Comparison of ENCODE assay signal across 16 cellular contexts in the genomic region with DNA sequence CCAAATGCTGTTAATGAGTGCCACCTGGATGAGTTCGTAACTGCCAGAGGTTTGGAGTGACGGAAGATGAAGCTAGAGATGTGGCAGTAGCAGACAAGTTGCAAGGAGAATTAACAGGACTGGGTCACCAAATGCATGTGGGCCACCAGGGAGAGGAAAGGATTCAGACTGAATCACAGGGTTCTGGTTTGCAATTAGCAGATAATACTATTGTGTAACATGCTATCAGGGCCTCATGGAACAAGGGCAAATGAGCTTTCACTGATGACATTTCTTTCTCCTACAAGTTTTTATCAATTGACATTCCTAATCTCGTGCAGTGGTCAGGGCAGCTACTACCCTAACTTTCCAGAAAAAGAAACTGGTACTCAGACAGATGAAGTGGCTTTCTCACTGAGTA. TPM values are rescaled to one million over a fixed set of nuclear protein-coding genes. Genes with fewer than 3 reads are reported as not detected.
DNase-seq lines count a peak whose midpoint lies in the region; ATAC-seq, FAIRE-seq and TF ChIP-seq lines count a peak whose summit lies in the region.
"Had no signal": no experiment of that assay in that cellular context is flagged by ENCODE, and none has a peak within 500 bp of the region (broad histone marks: within the 10 kb centered on the region; RNA-seq: fewer than 3 reads in every experiment).

No MANE protein-coding gene starts in this region.

- H3K4me1 ChIP-seq in HepG2 (ENCODE audit: insufficient read depth, low read length): 0 out of 2 replicates have a peak, but pooled peaks cover 5% of the 10 kb centered on the region

- no peak overlapping the region for H2AFZ ChIP-seq in HepG2 (ENCODE audit: low read length)

- no peak for ATAC-seq in stimulated activated naive CD8-positive, alpha-beta T cell treated with anti-CD3 and anti-CD28 coated beads, Interleukin-15, amount 100 ng/mL, for 72 hours
- no peak for ATAC-seq in natural killer cell treated with Interleukin-12 subunit alpha and Interleukin-12 subunit beta and Interleukin-15 and Interleukin-18, amount 100 ng/mL, for 72 hours
- ATAC-seq in HepG2: no peak
- ATAC-seq in GM19324 (IDR thresholded peaks at IDR 0.05; ENCODE audit: low FRiP score, unreplicated experiment): no peak

- TF ChIP-seq EP300 in HepG2 (IDR thresholded peaks at IDR 0.05; ENCODE audit: low read depth in 2 of 2, low read length in 2 of 2) (no peak), HepG2 (CRISPR knock-in tag; IDR thresholded peaks at IDR 0.05; ENCODE audit: borderline replicate concordance) (no peak)

- H3K4me1 Mint-ChIP-seq in stimulated activated naive CD8-positive, alpha-beta T cell treated with anti-CD3 and anti-CD28 coated beads, Interleukin-15, Interleukin-2, amounts not matched to agents 100 ng/mL and 50 ng/mL, for 24 hours (ENCODE audit: low read depth): peaks cover 94% of the 10 kb centered on the region
- peaks cover 95% of the 10 kb centered on the region for H3K4me1 Mint-ChIP-seq in stimulated activated naive CD8-positive, alpha-beta T cell treated with anti-CD3 and anti-CD28 coated beads, Interleukin-15, amount 100 ng/mL, for 72 hours
- peaks cover 80 to 97% of the 10 kb centered on the region in 2 donors for H3K4me1 Mint-ChIP-seq in natural killer cell treated with Interleukin-12 subunit alpha and Interleukin-12 subunit beta and Interleukin-15 and Interleukin-18, amount 100 ng/mL, for 72 hours (ENCODE audit: low read depth in 2 of 2)

- H3K36me3 Mint-ChIP-seq in stimulated activated naive CD8-positive, alpha-beta T cell treated with anti-CD3 and anti-CD28 coated beads, Interleukin-15, Interleukin-2, amounts not matched to agents 100 ng/mL and 50 ng/mL, for 24 hours (ENCODE audit: low read depth): no peaks in the 10 kb centered on the region
- H3K36me3 Mint-ChIP-seq in natural killer cell treated with Interleukin-12 subunit alpha and Interleukin-12 subunit beta and Interleukin-15 and Interleukin-18, amount 100 ng/mL, for 72 hours: peaks cover 14% of the 10 kb centered on the region

- H3K36me3 ChIP-seq in HepG2 (replicated peaks in 1 of 2; ENCODE audit: control insufficient read depth in 1 of 2, insufficient read depth in 2 of 2, low read length in 2 of 2): no peaks in the 10 kb centered on the region

- 36% methylated on average over 3 of the region's 3 CpGs for WGBS in HepG2 (ENCODE audit: low lambda C conversion rate)

- H3K9me3 ChIP-seq in HepG2 (ENCODE audit: low read length): no peaks in the 10 kb centered on the region

- no peak overlapping the region for H3K9ac ChIP-seq in HepG2 (ENCODE audit: insufficient read depth, low read depth, low read length)

- H3K27ac ChIP-seq in HepG2 (ENCODE audit: extremely low read length, insufficient read depth, low read length): no peak overlapping the region

- H3K79me2 ChIP-seq in HepG2 (ENCODE audit: insufficient read depth, low read length): no peaks in the 10 kb centered on the region

- POLR2A ChIA-PET in HepG2 (lab: Yijun Ruan, JAX): no interaction called here

- H3K27me3 ChIP-seq in HepG2 (ENCODE audit: control insufficient read depth in 1 of 2, insufficient read depth in 2 of 2, low read length in 2 of 2): no peaks in the 10 kb centered on the region; a peak in 1 of 5 replicates

- no peak for TF ChIP-seq RAD21 in HepG2 (CRISPR knock-in tag; IDR thresholded peaks at IDR 0.05)

- FAIRE-seq in HepG2 (lab: Jason Lieb, UNC) (no peak), frontal cortex (lab: Jason Lieb, UNC) (no peak)
- FAIRE-seq: urothelium cell line had no signal

- no peak overlapping the region for H3K4me3 ChIP-seq in HepG2 (replicated peaks in 1 of 3; ENCODE audit: insufficient read depth in 1 of 3, low read depth in 2 of 3, low read length in 3 of 3)

- no peaks in the 10 kb centered on the region for H3K9me3 Mint-ChIP-seq in stimulated activated naive CD8-positive, alpha-beta T cell treated with anti-CD3 and anti-CD28 coated beads, Interleukin-15, Interleukin-2, amounts not matched to agents 100 ng/mL and 50 ng/mL, for 24 hours
- H3K9me3 Mint-ChIP-seq in stimulated activated naive CD8-positive, alpha-beta T cell treated with anti-CD3 and anti-CD28 coated beads, Interleukin-15, amount 100 ng/mL, for 72 hours: peaks cover 0 to 6% of the 10 kb centered on the region in 2 donors
- H3K9me3 Mint-ChIP-seq in natural killer cell treated with Interleukin-12 subunit alpha and Interleukin-12 subunit beta and Interleukin-15 and Interleukin-18, amount 100 ng/mL, for 72 hours: no peaks in the 10 kb centered on the region
- H3K9me3 Mint-ChIP-seq: dendritic cell treated with granulocyte-macrophage colony-stimulating factor and Interleukin-4, amounts not matched to agents 40 ng/mL and 50 ng/mL, for 4 days; memory B cell had no signal

- H4K20me1 ChIP-seq in HepG2 (ENCODE audit: insufficient read depth, low read length): no peaks in the 10 kb centered on the region

- no peak overlapping the region for H3K4me3 Mint-ChIP-seq in stimulated activated naive CD8-positive, alpha-beta T cell treated with anti-CD3 and anti-CD28 coated beads, Interleukin-15, Interleukin-2, amounts not matched to agents 100 ng/mL and 50 ng/mL, for 24 hours
- H3K4me3 Mint-ChIP-seq in stimulated activated naive CD8-positive, alpha-beta T cell treated with anti-CD3 and anti-CD28 coated beads, Interleukin-15, amount 100 ng/mL, for 72 hours: no peak overlapping the region
- peak overlapping the region; percentile 83 for H3K4me3 Mint-ChIP-seq in natural killer cell treated with Interleukin-12 subunit alpha and Interleukin-12 subunit beta and Interleukin-15 and Interleukin-18, amount 100 ng/mL, for 72 hours
- H3K4me3 Mint-ChIP-seq: dendritic cell treated with granulocyte-macrophage colony-stimulating factor and Interleukin-4, amounts not matched to agents 40 ng/mL and 50 ng/mL, for 4 days; memory B cell had no signal

- CTCF ChIA-PET in HepG2 (lab: Yijun Ruan, JAX; ENCODE audit: low intra/inter-chr PET ratio, low total read pairs): no interaction called here

- H3K27me3 Mint-ChIP-seq in stimulated activated naive CD8-positive, alpha-beta T cell treated with anti-CD3 and anti-CD28 coated beads, Interleukin-15, Interleukin-2, amounts not matched to agents 100 ng/mL and 50 ng/mL, for 24 hours: no peaks in the 10 kb centered on the region
- no peaks in the 10 kb centered on the region for H3K27me3 Mint-ChIP-seq in stimulated activated naive CD8-positive, alpha-beta T cell treated with anti-CD3 and anti-CD28 coated beads, Interleukin-15, amount 100 ng/mL, for 72 hours
- H3K27me3 Mint-ChIP-seq in natural killer cell treated with Interleukin-12 subunit alpha and Interleukin-12 subunit beta and Interleukin-15 and Interleukin-18, amount 100 ng/mL, for 72 hours: peaks cover 0 to 2% of the 10 kb centered on the region in 2 donors
- H3K27me3 Mint-ChIP-seq: dendritic cell treated with granulocyte-macrophage colony-stimulating factor and Interleukin-4, amounts not matched to agents 40 ng/mL and 50 ng/mL, for 4 days; memory B cell had no signal

- in situ Hi-C loops in HepG2 (cut with HindIII; ENCODE audit: extremely low pct_ligation_motif_present, low pct_unique_long_range_greater_than_20kb): no loop called here

- TF ChIP-seq POLR2A in HepG2 (IDR thresholded peaks at IDR 0.05; ENCODE audit: insufficient read depth in 1 of 2, low read depth in 2 of 2, low read length in 2 of 2): no peak

- H3K27ac Mint-ChIP-seq in stimulated activated naive CD8-positive, alpha-beta T cell treated with anti-CD3 and anti-CD28 coated beads, Interleukin-15, Interleukin-2, amounts not matched to agents 100 ng/mL and 50 ng/mL, for 24 hours: peak overlapping the region; percentile 19
- H3K27ac Mint-ChIP-seq in stimulated activated naive CD8-positive, alpha-beta T cell treated with anti-CD3 and anti-CD28 coated beads, Interleukin-15, amount 100 ng/mL, for 72 hours: no peak overlapping the region
- peak overlapping the region; percentile 95 to 99 for H3K27ac Mint-ChIP-seq in natural killer cell treated with Interleukin-12 subunit alpha and Interleukin-12 subunit beta and Interleukin-15 and Interleukin-18, amount 100 ng/mL, for 72 hours
- H3K27ac Mint-ChIP-seq: memory B cell had no signal

- BruUV-seq in HepG2 (replicated peaks; lab: Mats Ljungman, UMichigan): no TSS peak

- no peak overlapping the region for H3K4me2 ChIP-seq in HepG2 (ENCODE audit: low read depth, low read length)

- no peak for DNase-seq in stimulated activated naive CD8-positive, alpha-beta T cell treated with anti-CD3 and anti-CD28 coated beads, Interleukin-15, amount 100 ng/mL, for 72 hours
- DNase-seq in dermis blood vessel endothelial cell (peak; percentile 12), SIG-M5 treated with dmso at 0.1 percent for 504 hours (lab: John Stamatoyannopoulos, UW; ENCODE audit: unreplicated experiment) (no peak), HepG2 (ENCODE audit: low spot score) (no peak), frontal cortex (ENCODE audit: low spot score in 2 of 2) (no peak)
- no peak for DNase-seq in natural killer cell treated with Interleukin-12 subunit alpha and Interleukin-12 subunit beta and Interleukin-15 and Interleukin-18, amount 100 ng/mL, for 72 hours (ENCODE audit: low spot score)
- DNase-seq: activated CD4-positive, alpha-beta T cell treated with anti-CD3 and anti-CD28 coated beads for 48 hours; activated naive CD4-positive, alpha-beta T cell; NCI-H1930; NK-92 treated with Interleukin-12 subunit alpha and Interleukin-12 subunit beta, amount 100 ng/mL, for 24 hours had no signal

- intact Hi-C loops in HepG2 (cut with micrococcal nuclease; ENCODE audit: unreplicated experiment): no loop called here

- no peak for TF ChIP-seq CTCF in HepG2 (CRISPR knock-in tag; IDR thresholded peaks at IDR 0.05)

RNA-seq across cellular contexts. Expression of a gene that starts 21.4 kb away (rescaled TPM):
- total RNA-seq in dermis blood vessel endothelial cell: 12.1 and 14.1 TPM in 2 replicates
- 10 to 100 TPM; 20.3 to 28.3 TPM for total RNA-seq in natural killer cell treated with Interleukin-12 subunit alpha and Interleukin-12 subunit beta and Interleukin-15 and Interleukin-18, amount 100 ng/mL, for 72 hours
- total RNA-seq in HepG2 (2016; rRNA removed; fragmentation: Illumina TruSeq; extraction: Trizol): not detected in 2 replicates
- total RNA-seq in HepG2 (2016; cell fraction: cytosol; rRNA removed; fragmentation: Illumina TruSeq; extraction: Trizol; ENCODE audit: low read depth): not detected in 2 replicates
- not detected in 2 replicates for total RNA-seq in HepG2 (2016; cell fraction: insoluble cytoplasmic fraction; rRNA removed; fragmentation: Illumina TruSeq; extraction: Trizol)
- not detected in 2 replicates for total RNA-seq in HepG2 (2016; cell fraction: membrane; rRNA removed; fragmentation: Illumina TruSeq; extraction: Trizol)
- not detected in 2 replicates for total RNA-seq in HepG2 (2016; cell fraction: nucleus; rRNA removed; fragmentation: Illumina TruSeq; extraction: Trizol)
- 0.01 TPM in 1 of 2 replicates, not detected in the other for polyA plus RNA-seq in HepG2 (2011; rRNA removed)
- not detected in 2 replicates for polyA plus RNA-seq in HepG2 (2011; cell fraction: cytosol; rRNA removed)
- not detected in 2 replicates for polyA plus RNA-seq in HepG2 (2011; cell fraction: nucleus; rRNA removed)
- not detected in 2 replicates for polyA plus RNA-seq in HepG2 (2012)
- polyA plus RNA-seq in HepG2 (2016; cell fraction: cytosol; fragmentation: Illumina TruSeq; extraction: Trizol; ENCODE audit: low read depth): not detected in 2 replicates
- polyA plus RNA-seq in HepG2 (2016; cell fraction: insoluble cytoplasmic fraction; fragmentation: Illumina TruSeq; extraction: Trizol; ENCODE audit: low read depth): not detected in 2 replicates
- not detected in 2 replicates for polyA plus RNA-seq in HepG2 (2016; cell fraction: membrane; fragmentation: Illumina TruSeq; extraction: Trizol; ENCODE audit: low read depth)
- polyA plus RNA-seq in HepG2 (2016; cell fraction: nucleus; fragmentation: Illumina TruSeq; extraction: Trizol; ENCODE audit: insufficient read depth, low read depth): not detected in 2 replicates
- polyA minus RNA-seq in HepG2 (2011; rRNA and poly(A)+ RNA removed; ENCODE audit: low replicate concordance): 0.21 TPM in 1 of 2 replicates, not detected in the other
- polyA minus RNA-seq in HepG2 (2011; cell fraction: cytosol; rRNA and poly(A)+ RNA removed): not detected in 2 replicates
- polyA minus RNA-seq in HepG2 (2011; cell fraction: nucleus; rRNA and poly(A)+ RNA removed): not detected in 2 replicates
- 0.82 TPM for total RNA-seq in frontal cortex
- total RNA-seq: G401 had no signal

RNA-seq across cellular contexts. Expression of a gene that starts 33.2 kb away (rescaled TPM):
- total RNA-seq in dermis blood vessel endothelial cell: 45.6 and 71.2 TPM in 2 replicates
- 100 to 1,000 TPM in 1 of 2 donors, 10 to 100 TPM in 1; 91.6 to 173 TPM for total RNA-seq in natural killer cell treated with Interleukin-12 subunit alpha and Interleukin-12 subunit beta and Interleukin-15 and Interleukin-18, amount 100 ng/mL, for 72 hours
- 102 and 150 TPM in 2 replicates for total RNA-seq in HepG2 (2016; rRNA removed; fragmentation: Illumina TruSeq; extraction: Trizol)
- total RNA-seq in HepG2 (2016; cell fraction: cytosol; rRNA removed; fragmentation: Illumina TruSeq; extraction: Trizol; ENCODE audit: low read depth): 22.8 and 23.0 TPM in 2 replicates
- 102 and 151 TPM in 2 replicates for total RNA-seq in HepG2 (2016; cell fraction: insoluble cytoplasmic fraction; rRNA removed; fragmentation: Illumina TruSeq; extraction: Trizol)
- 30.2 and 37.3 TPM in 2 replicates for total RNA-seq in HepG2 (2016; cell fraction: membrane; rRNA removed; fragmentation: Illumina TruSeq; extraction: Trizol)
- 62.0 and 64.5 TPM in 2 replicates for total RNA-seq in HepG2 (2016; cell fraction: nucleus; rRNA removed; fragmentation: Illumina TruSeq; extraction: Trizol)
- polyA plus RNA-seq in HepG2 (2011; rRNA removed): 45.4 and 61.6 TPM in 2 replicates
- polyA plus RNA-seq in HepG2 (2011; cell fraction: cytosol; rRNA removed): 42.0 and 60.1 TPM in 2 replicates
- polyA plus RNA-seq in HepG2 (2011; cell fraction: nucleus; rRNA removed): 42.2 and 51.5 TPM in 2 replicates
- 78.2 and 80.7 TPM in 2 replicates for polyA plus RNA-seq in HepG2 (2012)
- polyA plus RNA-seq in HepG2 (2016; cell fraction: cytosol; fragmentation: Illumina TruSeq; extraction: Trizol; ENCODE audit: low read depth): 10.7 and 11.1 TPM in 2 replicates
- polyA plus RNA-seq in HepG2 (2016; cell fraction: insoluble cytoplasmic fraction; fragmentation: Illumina TruSeq; extraction: Trizol; ENCODE audit: low read depth): 172 and 182 TPM in 2 replicates
- polyA plus RNA-seq in HepG2 (2016; cell fraction: membrane; fragmentation: Illumina TruSeq; extraction: Trizol; ENCODE audit: low read depth): 20.1 and 22.3 TPM in 2 replicates
- polyA plus RNA-seq in HepG2 (2016; cell fraction: nucleus; fragmentation: Illumina TruSeq; extraction: Trizol; ENCODE audit: insufficient read depth, low read depth): 93.0 and 104 TPM in 2 replicates
- 31.1 and 142 TPM in 2 replicates for polyA minus RNA-seq in HepG2 (2011; rRNA and poly(A)+ RNA removed; ENCODE audit: low replicate concordance)
- 26.4 and 28.8 TPM in 2 replicates for polyA minus RNA-seq in HepG2 (2011; cell fraction: cytosol; rRNA and poly(A)+ RNA removed)
- polyA minus RNA-seq in HepG2 (2011; cell fraction: nucleus; rRNA and poly(A)+ RNA removed): 83.4 and 85.1 TPM in 2 replicates
- 17.5 TPM for total RNA-seq in frontal cortex

Comparison
In these comparisons a context has a peak if more than half of its experiments do, and no peak if none do; other contexts are left out.
1. H3K27ac Mint-ChIP-seq: peak in stimulated activated naive CD8-positive, alpha-beta T cell treated with anti-CD3 and anti-CD28 coated beads, Interleukin-15, Interleukin-2, amounts not matched to agents 100 ng/mL and 50 ng/mL, for 24 hours (single experiment) and natural killer cell treated with Interleukin-12 subunit alpha and Interleukin-12 subunit beta and Interleukin-15 and Interleukin-18, amount 100 ng/mL, for 72 hours (2 of 2); none in stimulated activated naive CD8-positive, alpha-beta T cell treated with anti-CD3 and anti-CD28 coated beads, Interleukin-15, amount 100 ng/mL, for 72 hours (0 of 2).